ENCODE assay signal across 8 cellular contexts in the genomic region with DNA sequence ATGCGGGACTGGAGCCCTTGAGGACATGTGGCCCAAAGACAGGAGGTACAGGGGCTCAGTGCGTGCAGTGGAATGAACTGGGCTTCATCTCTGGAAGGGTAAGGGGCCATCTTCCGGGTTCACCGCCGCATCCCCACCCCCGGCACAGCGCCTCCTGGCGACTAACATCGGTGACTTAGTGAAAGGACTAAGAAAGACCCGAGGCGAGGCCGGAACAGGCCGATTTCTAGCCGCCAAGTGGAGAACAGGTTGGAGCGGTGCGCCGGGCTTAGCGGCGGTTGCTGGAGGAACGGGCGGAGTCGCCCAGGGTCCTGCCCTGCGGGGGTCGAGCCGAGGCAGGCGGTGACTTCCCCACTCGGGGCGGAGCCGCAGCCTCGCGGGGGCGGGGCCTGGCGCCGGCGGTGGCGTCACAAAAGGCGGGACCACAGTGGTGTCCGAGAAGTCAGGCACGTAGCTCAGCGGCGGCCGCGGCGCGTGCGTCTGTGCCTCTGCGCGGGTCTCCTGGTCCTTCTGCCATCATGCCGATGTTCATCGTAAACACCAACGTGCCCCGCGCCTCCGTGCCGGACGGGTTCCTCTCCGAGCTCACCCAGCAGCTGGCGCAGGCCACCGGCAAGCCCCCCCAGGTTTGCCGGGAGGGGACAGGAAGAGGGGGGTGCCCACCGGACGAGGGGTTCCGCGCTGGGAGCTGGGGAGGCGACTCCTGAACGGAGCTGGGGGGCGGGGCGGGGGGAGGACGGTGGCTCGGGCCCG. TPM values are rescaled to one million over a fixed set of nuclear protein-coding genes. Genes with fewer than 3 reads are reported as not detected.
DNase-seq lines count a peak whose midpoint lies in the region; ATAC-seq and TF ChIP-seq lines count a peak whose summit lies in the region.

A gene (plus strand): TSS at position 427 of the 753 bp plus-strand sequence. CDS start 92 bp downstream, at position 519.

- peaks cover 0 to 20% (median 14%) of the 10 kb centered on the region in 9 donors for H3K36me3 ChIP-seq in heart left ventricle

- H3K4me3 Mint-ChIP-seq in T-cell (peak within 1 kb of the TSS; percentile 91 to 92 (median 92)), type B pancreatic cell (peak within 1 kb of the TSS; percentile 95)

- CTCF ChIA-PET in T-cell (lab: Charles Lee): interaction anchor here in 1 of 2 donors (0.6 to 2.1 kb wide), 5 partner anchors 14 to 119 kb away, joined by 3 to 15 read pairs (median 5); a partner anchor contains a TSS

- peaks cover 0 to 38% (median 23%) of the 10 kb centered on the region in 12 donors for H3K4me1 ChIP-seq in heart left ventricle

- peak within 1 kb of the TSS; percentile 65 for H3K27ac ChIP-seq in adipose tissue (ENCODE audit: low read depth, low read length)
- peak within 1 kb of the TSS; percentile 79 to 98 (median 90) for H3K27ac ChIP-seq in heart left ventricle

- H3K27me3 ChIP-seq in heart left ventricle: no peaks in the 10 kb centered on the region

- WGBS in adipose tissue, 3 donors: 0 to 1% (median 1%) methylated on average over 50 to 71 of the region's 71 CpGs
- WGBS in heart left ventricle, 4 donors: 1% methylated on average over 18 to 71 of the region's 71 CpGs

- in situ Hi-C loops in GM13976 (cut with MboI; ENCODE audit: low sequenced_read_pairs, unreplicated experiment): no loop called here

- H3K27me3 Mint-ChIP-seq in T-cell (no peaks in the 10 kb centered on the region), type B pancreatic cell (no peaks in the 10 kb centered on the region)

- POLR2A ChIA-PET in T-cell (lab: Charles Lee): interaction anchor here (0.6 to 1.9 kb wide), 4 partner anchors 20 to 245 kb away, joined by 3 to 12 read pairs (median 3); a partner anchor contains a TSS

- TF ChIP-seq CTCF in GM13976 (IDR thresholded peaks at IDR 0.05; ENCODE audit: borderline replicate concordance, control extremely low read depth, extremely low read depth, insufficient read depth, missing control alignments) (peak; percentile 64), heart left ventricle (IDR thresholded peaks at IDR 0.05) (peak; percentile 51 to 87 (median 70)), type B pancreatic cell (conservative IDR thresholded peaks at IDR 0.05) (peak; percentile 89)

- peaks cover 20 to 33% (median 25%) of the 10 kb centered on the region in 3 donors for H3K4me1 Mint-ChIP-seq in T-cell
- peaks cover 6% of the 10 kb centered on the region for H3K4me1 Mint-ChIP-seq in type B pancreatic cell (ENCODE audit: unreplicated experiment)

- H3K27ac Mint-ChIP-seq in T-cell (peak within 1 kb of the TSS; percentile 95 to 97), type B pancreatic cell (peak within 1 kb of the TSS; percentile 96)

- DNase-seq in GM13976 (ENCODE audit: low spot score) (peak; percentile 99), NCI-H1436 (lab: John Stamatoyannopoulos, UW) (peak; percentile 90), T-cell (peak; percentile 82 to 98 (median 90)), heart left ventricle (peak; percentile 94 to 99 (median 96)), posterior cingulate gyrus (peak; percentile 93 to 100 (median 96)), type B pancreatic cell (ENCODE audit: extremely low spot score, unreplicated experiment) (peak; percentile 100)

- H3K36me3 Mint-ChIP-seq in T-cell (peaks cover 12% of the 10 kb centered on the region), type B pancreatic cell (peaks cover 11% of the 10 kb centered on the region)

- H3K9me3 Mint-ChIP-seq in T-cell (no peaks in the 10 kb centered on the region), type B pancreatic cell (no peaks in the 10 kb centered on the region)

- ATAC-seq in HG02840 (IDR thresholded peaks at IDR 0.05; ENCODE audit: low FRiP score, unreplicated experiment) (peak; percentile 76), T-cell (replicated peaks in 1 of 4) (peak; percentile 86 to 92 (median 90)), heart left ventricle (peak; percentile 82 to 97 (median 94))

- no peaks in the 10 kb centered on the region for H3K9me3 ChIP-seq in heart left ventricle

- TF ChIP-seq POLR2A in heart left ventricle (IDR thresholded peaks at IDR 0.05): peak; percentile 49 to 93

- intact Hi-C loops in heart left ventricle (cut with DNase I): no loop called here
- intact Hi-C loops in posterior cingulate gyrus (cut with DNase I): no loop called here

- H3K4me3 ChIP-seq in heart left ventricle: peak within 1 kb of the TSS; percentile 28 to 87 (median 68)

RNA-seq across cellular contexts. Expression of the gene that starts here (rescaled TPM):
- total RNA-seq in T-cell (100 to 1,000 TPM; 182 to 334 (median 289) TPM), heart left ventricle (100 to 1,000 TPM; 192 to 383 (median 229) TPM), type B pancreatic cell (ENCODE audit: low replicate concordance) (436 and 570 TPM in 2 replicates)
- polyA plus RNA-seq in adipose tissue (100 to 1,000 TPM; 327 to 436 (median 380) TPM), heart left ventricle (100 to 1,000 TPM; 339 to 503 TPM)

Comparison
In these comparisons a context has a peak if more than half of its experiments do, and no peak if none do; other contexts are left out.
1. Peak in every context shown above with its lines: DNase-seq, ATAC-seq, H3K4me3 ChIP-seq and H3K27ac ChIP-seq.